In the genomic region with DNA sequence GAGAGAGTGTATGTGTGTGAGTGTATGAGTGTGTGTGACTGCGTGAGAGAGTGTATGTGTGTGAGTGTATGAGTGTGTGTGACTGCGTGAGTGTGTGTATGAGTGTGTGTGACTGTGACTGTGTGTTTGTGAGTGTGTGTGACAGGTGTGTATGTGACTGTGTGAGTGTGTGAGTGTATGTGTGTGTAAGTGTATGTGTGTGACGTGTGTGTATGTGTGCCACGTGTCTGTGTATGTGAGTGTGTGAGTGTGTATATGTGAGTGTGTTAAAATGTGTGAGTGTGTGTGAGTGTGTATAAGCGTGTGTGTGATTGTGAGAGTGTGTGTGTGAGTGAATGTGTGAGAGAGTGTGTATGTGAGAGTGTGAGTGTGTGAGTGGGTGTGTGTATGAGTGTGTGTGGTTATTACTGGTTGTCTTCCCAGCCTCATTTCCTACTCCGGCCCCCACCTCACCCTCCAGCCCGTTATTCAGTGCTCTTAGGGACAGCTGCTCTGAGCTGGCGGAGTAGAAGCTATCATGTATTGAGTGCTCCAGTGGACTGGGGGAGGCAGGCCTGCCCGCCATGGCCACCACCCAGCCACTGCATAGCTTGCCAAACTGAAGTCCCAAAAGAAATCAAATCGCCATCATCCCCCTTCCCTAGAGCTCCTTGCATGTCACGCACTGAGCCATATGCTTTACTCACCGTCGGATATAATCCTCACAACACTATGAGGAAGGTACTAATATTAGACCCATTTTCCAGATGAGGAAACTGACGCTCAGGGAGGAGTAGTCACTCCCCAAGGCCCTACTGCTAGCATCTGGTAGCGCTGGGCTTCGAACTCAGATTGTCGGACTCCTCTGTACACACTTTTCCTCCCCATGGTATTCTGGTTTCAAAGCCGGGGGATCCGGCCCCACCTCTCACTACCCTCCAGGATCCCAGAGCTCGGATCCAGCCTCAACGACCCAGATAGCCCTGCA, we compare ENCODE assay signal across 2 cellular contexts.
TF ChIP-seq lines count a peak whose summit lies in the region.

No MANE protein-coding gene starts in this region.

TF ChIP-seq in WTC11, 78 proteins besides CTCF, POLR2A, EP300 and RAD21:
- no peak for TF ChIP-seq CREB1 (CRISPR knock-in tag; IDR thresholded peaks at IDR 0.05)
- peak; percentile 55; the same call in 1 of the 2 replicates for TF ChIP-seq ZBTB43 (CRISPR knock-in tag; IDR thresholded peaks at IDR 0.05)
- TF ChIP-seq, protein P1, sequence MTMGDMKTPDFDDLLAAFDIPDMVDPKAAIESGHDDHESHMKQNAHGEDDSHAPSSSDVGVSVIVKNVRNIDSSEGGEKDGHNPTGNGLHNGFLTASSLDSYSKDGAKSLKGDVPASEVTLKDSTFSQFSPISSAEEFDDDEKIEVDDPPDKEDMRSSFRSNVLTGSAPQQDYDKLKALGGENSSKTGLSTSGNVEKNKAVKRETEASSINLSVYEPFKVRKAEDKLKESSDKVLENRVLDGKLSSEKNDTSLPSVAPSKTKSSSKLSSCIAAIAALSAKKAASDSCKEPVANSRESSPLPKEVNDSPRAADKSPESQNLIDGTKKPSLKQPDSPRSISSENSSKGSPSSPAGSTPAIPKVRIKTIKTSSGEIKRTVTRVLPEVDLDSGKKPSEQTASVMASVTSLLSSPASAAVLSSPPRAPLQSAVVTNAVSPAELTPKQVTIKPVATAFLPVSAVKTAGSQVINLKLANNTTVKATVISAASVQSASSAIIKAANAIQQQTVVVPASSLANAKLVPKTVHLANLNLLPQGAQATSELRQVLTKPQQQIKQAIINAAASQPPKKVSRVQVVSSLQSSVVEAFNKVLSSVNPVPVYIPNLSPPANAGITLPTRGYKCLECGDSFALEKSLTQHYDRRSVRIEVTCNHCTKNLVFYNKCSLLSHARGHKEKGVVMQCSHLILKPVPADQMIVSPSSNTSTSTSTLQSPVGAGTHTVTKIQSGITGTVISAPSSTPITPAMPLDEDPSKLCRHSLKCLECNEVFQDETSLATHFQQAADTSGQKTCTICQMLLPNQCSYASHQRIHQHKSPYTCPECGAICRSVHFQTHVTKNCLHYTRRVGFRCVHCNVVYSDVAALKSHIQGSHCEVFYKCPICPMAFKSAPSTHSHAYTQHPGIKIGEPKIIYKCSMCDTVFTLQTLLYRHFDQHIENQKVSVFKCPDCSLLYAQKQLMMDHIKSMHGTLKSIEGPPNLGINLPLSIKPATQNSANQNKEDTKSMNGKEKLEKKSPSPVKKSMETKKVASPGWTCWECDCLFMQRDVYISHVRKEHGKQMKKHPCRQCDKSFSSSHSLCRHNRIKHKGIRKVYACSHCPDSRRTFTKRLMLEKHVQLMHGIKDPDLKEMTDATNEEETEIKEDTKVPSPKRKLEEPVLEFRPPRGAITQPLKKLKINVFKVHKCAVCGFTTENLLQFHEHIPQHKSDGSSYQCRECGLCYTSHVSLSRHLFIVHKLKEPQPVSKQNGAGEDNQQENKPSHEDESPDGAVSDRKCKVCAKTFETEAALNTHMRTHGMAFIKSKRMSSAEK (CRISPR knock-in tag; IDR thresholded peaks at IDR 0.05; ENCODE audit: borderline replicate concordance): no peak
- no peak for TF ChIP-seq NR2C2 (CRISPR knock-in tag; IDR thresholded peaks at IDR 0.05)
- TF ChIP-seq, protein P2, sequence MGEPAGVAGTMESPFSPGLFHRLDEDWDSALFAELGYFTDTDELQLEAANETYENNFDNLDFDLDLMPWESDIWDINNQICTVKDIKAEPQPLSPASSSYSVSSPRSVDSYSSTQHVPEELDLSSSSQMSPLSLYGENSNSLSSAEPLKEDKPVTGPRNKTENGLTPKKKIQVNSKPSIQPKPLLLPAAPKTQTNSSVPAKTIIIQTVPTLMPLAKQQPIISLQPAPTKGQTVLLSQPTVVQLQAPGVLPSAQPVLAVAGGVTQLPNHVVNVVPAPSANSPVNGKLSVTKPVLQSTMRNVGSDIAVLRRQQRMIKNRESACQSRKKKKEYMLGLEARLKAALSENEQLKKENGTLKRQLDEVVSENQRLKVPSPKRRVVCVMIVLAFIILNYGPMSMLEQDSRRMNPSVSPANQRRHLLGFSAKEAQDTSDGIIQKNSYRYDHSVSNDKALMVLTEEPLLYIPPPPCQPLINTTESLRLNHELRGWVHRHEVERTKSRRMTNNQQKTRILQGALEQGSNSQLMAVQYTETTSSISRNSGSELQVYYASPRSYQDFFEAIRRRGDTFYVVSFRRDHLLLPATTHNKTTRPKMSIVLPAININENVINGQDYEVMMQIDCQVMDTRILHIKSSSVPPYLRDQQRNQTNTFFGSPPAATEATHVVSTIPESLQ (CRISPR knock-in tag; IDR thresholded peaks at IDR 0.05): no peak

TF ChIP-seq in HepG2, 621 proteins besides CTCF, POLR2A, EP300 and RAD21 (continues in another document):
- TF ChIP-seq ZFP36L1 (CRISPR knock-in tag; IDR thresholded peaks at IDR 0.05) (no peak), ZNF101 (CRISPR knock-in tag; IDR thresholded peaks at IDR 0.05; ENCODE audit: borderline replicate concordance, low read depth) (no peak), ZNF749 (CRISPR knock-in tag; IDR thresholded peaks at IDR 0.05; ENCODE audit: borderline replicate concordance) (no peak), KMT2B (CRISPR knock-in tag; IDR thresholded peaks at IDR 0.05) (no peak), SOX6 (IDR thresholded peaks at IDR 0.05) (no peak), SOX6 (CRISPR knock-in tag; IDR thresholded peaks at IDR 0.05) (no peak), PAX8 (CRISPR knock-in tag; IDR thresholded peaks at IDR 0.05; ENCODE audit: borderline replicate concordance) (no peak), ZNF629 (CRISPR knock-in tag; conservative IDR thresholded peaks at IDR 0.05) (peak; percentile 61), ZNF282 (IDR thresholded peaks at IDR 0.05; ENCODE audit: partially characterized antibody) (no peak), TRAFD1 (CRISPR knock-in tag; IDR thresholded peaks at IDR 0.05; ENCODE audit: borderline replicate concordance) (no peak), IKZF4 (CRISPR knock-in tag; IDR thresholded peaks at IDR 0.05; ENCODE audit: borderline replicate concordance, low read depth, not compliant biosample characterization) (no peak), PHF5A (CRISPR knock-in tag; IDR thresholded peaks at IDR 0.05; ENCODE audit: low read depth, unreplicated experiment) (no peak), CREB1 (IDR thresholded peaks at IDR 0.05) (peak; percentile 75; the same call in 1 of the 2 replicates), CREB1 (CRISPR knock-in tag; IDR thresholded peaks at IDR 0.05) (no peak), YEATS2 (CRISPR knock-in tag; IDR thresholded peaks at IDR 0.05; ENCODE audit: borderline replicate concordance) (no peak), ZNF781 (CRISPR knock-in tag; IDR thresholded peaks at IDR 0.05; ENCODE audit: borderline replicate concordance, not compliant biosample characterization) (no peak), WIZ (CRISPR knock-in tag; IDR thresholded peaks at IDR 0.05) (no peak), ZBTB10 (CRISPR knock-in tag; IDR thresholded peaks at IDR 0.05; ENCODE audit: borderline replicate concordance) (no peak), ZNF207 (IDR thresholded peaks at IDR 0.05; ENCODE audit: borderline replicate concordance) (peak; percentile 58; the same call in 1 of the 2 replicates)
- TF ChIP-seq, protein P3, sequence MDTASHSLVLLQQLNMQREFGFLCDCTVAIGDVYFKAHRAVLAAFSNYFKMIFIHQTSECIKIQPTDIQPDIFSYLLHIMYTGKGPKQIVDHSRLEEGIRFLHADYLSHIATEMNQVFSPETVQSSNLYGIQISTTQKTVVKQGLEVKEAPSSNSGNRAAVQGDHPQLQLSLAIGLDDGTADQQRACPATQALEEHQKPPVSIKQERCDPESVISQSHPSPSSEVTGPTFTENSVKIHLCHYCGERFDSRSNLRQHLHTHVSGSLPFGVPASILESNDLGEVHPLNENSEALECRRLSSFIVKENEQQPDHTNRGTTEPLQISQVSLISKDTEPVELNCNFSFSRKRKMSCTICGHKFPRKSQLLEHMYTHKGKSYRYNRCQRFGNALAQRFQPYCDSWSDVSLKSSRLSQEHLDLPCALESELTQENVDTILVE (CRISPR knock-in tag; IDR thresholded peaks at IDR 0.05): no peak
- TF ChIP-seq, protein P4, sequence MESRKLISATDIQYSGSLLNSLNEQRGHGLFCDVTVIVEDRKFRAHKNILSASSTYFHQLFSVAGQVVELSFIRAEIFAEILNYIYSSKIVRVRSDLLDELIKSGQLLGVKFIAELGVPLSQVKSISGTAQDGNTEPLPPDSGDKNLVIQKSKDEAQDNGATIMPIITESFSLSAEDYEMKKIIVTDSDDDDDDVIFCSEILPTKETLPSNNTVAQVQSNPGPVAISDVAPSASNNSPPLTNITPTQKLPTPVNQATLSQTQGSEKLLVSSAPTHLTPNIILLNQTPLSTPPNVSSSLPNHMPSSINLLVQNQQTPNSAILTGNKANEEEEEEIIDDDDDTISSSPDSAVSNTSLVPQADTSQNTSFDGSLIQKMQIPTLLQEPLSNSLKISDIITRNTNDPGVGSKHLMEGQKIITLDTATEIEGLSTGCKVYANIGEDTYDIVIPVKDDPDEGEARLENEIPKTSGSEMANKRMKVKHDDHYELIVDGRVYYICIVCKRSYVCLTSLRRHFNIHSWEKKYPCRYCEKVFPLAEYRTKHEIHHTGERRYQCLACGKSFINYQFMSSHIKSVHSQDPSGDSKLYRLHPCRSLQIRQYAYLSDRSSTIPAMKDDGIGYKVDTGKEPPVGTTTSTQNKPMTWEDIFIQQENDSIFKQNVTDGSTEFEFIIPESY (CRISPR knock-in tag; IDR thresholded peaks at IDR 0.05): no peak
- TF ChIP-seq, protein P5, sequence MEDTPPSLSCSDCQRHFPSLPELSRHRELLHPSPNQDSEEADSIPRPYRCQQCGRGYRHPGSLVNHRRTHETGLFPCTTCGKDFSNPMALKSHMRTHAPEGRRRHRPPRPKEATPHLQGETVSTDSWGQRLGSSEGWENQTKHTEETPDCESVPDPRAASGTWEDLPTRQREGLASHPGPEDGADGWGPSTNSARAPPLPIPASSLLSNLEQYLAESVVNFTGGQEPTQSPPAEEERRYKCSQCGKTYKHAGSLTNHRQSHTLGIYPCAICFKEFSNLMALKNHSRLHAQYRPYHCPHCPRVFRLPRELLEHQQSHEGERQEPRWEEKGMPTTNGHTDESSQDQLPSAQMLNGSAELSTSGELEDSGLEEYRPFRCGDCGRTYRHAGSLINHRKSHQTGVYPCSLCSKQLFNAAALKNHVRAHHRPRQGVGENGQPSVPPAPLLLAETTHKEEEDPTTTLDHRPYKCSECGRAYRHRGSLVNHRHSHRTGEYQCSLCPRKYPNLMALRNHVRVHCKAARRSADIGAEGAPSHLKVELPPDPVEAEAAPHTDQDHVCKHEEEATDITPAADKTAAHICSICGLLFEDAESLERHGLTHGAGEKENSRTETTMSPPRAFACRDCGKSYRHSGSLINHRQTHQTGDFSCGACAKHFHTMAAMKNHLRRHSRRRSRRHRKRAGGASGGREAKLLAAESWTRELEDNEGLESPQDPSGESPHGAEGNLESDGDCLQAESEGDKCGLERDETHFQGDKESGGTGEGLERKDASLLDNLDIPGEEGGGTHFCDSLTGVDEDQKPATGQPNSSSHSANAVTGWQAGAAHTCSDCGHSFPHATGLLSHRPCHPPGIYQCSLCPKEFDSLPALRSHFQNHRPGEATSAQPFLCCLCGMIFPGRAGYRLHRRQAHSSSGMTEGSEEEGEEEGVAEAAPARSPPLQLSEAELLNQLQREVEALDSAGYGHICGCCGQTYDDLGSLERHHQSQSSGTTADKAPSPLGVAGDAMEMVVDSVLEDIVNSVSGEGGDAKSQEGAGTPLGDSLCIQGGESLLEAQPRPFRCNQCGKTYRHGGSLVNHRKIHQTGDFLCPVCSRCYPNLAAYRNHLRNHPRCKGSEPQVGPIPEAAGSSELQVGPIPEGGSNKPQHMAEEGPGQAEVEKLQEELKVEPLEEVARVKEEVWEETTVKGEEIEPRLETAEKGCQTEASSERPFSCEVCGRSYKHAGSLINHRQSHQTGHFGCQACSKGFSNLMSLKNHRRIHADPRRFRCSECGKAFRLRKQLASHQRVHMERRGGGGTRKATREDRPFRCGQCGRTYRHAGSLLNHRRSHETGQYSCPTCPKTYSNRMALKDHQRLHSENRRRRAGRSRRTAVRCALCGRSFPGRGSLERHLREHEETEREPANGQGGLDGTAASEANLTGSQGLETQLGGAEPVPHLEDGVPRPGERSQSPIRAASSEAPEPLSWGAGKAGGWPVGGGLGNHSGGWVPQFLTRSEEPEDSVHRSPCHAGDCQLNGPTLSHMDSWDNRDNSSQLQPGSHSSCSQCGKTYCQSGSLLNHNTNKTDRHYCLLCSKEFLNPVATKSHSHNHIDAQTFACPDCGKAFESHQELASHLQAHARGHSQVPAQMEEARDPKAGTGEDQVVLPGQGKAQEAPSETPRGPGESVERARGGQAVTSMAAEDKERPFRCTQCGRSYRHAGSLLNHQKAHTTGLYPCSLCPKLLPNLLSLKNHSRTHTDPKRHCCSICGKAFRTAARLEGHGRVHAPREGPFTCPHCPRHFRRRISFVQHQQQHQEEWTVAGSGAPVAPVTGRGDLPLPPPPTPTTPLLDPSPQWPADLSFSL (CRISPR knock-in tag; IDR thresholded peaks at IDR 0.05): peak; percentile 20; the same call in 1 of the 2 replicates
- TF ChIP-seq, protein P6, sequence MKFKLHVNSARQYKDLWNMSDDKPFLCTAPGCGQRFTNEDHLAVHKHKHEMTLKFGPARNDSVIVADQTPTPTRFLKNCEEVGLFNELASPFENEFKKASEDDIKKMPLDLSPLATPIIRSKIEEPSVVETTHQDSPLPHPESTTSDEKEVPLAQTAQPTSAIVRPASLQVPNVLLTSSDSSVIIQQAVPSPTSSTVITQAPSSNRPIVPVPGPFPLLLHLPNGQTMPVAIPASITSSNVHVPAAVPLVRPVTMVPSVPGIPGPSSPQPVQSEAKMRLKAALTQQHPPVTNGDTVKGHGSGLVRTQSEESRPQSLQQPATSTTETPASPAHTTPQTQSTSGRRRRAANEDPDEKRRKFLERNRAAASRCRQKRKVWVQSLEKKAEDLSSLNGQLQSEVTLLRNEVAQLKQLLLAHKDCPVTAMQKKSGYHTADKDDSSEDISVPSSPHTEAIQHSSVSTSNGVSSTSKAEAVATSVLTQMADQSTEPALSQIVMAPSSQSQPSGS (CRISPR knock-in tag; IDR thresholded peaks at IDR 0.05): no peak
